In genomic region chr17:8060274-8060673, GRCh38 we compare ENCODE assay signal across 8 cellular contexts. TPM values are rescaled to one million over a fixed set of nuclear protein-coding genes. Genes with fewer than 3 reads are reported as not detected.
DNase-seq lines count a peak whose midpoint lies in the region; ATAC-seq and TF ChIP-seq lines count a peak whose summit lies in the region.

No MANE protein-coding gene starts in this region.

- H3K9me3 Mint-ChIP-seq in activated T-helper 2 cell treated with anti-CD3 and anti-CD28 coated beads, Interferon-gamma antibody, Interleukin-2, Interleukin-4, amounts not matched to agents 10 μg/mL and 5 μg/mL and 100 μg/mL, durations not matched to agents 14 hours and 24 hours and 36 hours, result no peaks in the 10 kb centered on the region
- H3K9me3 Mint-ChIP-seq in osteocyte (ENCODE audit: unreplicated experiment), result no peaks in the 10 kb centered on the region

- peak; percentile 79 for TF ChIP-seq CTCF in osteocyte (IDR thresholded peaks at IDR 0.05)

- peak; percentile 95 for DNase-seq in COLO829 (ENCODE audit: low spot score)
- DNase-seq in HT-29 (ENCODE audit: low spot score), result peak; percentile 86
- peak; percentile 93 for DNase-seq in OCI-M1 (lab: John Stamatoyannopoulos, UW)
- DNase-seq in activated T-helper 2 cell treated with anti-CD3 and anti-CD28 coated beads, Interferon-gamma antibody, Interleukin-2, Interleukin-4, amounts not matched to agents 10 μg/mL and 5 μg/mL and 100 μg/mL, durations not matched to agents 14 hours and 24 hours and 36 hours (ENCODE audit: low spot score), result peak; percentile 48
- DNase-seq in foreskin melanocyte, result peak; percentile 84
- DNase-seq in osteocyte (ENCODE audit: extremely low spot score, unreplicated experiment), result no peak

- ATAC-seq in GM21786 (IDR thresholded peaks at IDR 0.05; ENCODE audit: unreplicated experiment), result no peak
- ATAC-seq in HG03460 (IDR thresholded peaks at IDR 0.05; ENCODE audit: unreplicated experiment), result no peak

- peaks cover 27% of the 10 kb centered on the region for H3K4me1 Mint-ChIP-seq in activated T-helper 2 cell treated with anti-CD3 and anti-CD28 coated beads, Interferon-gamma antibody, Interleukin-2, Interleukin-4, amounts not matched to agents 10 μg/mL and 5 μg/mL and 100 μg/mL, durations not matched to agents 14 hours and 24 hours and 36 hours (ENCODE audit: low read depth)
- H3K4me1 Mint-ChIP-seq in osteocyte (ENCODE audit: unreplicated experiment), result peaks cover 17% of the 10 kb centered on the region

- intact Hi-C loops in activated T-helper 2 cell treated with anti-CD3 and anti-CD28 coated beads, Interferon-gamma antibody, Interleukin-2, Interleukin-4, amounts not matched to agents 10 μg/mL and 5 μg/mL and 100 μg/mL, durations not matched to agents 14 hours and 24 hours and 36 hours (cut with micrococcal nuclease), result loop anchor here (10.0 kb wide), 1 partner anchor 55 kb away; the partner anchor contains the start of gene ALOXE3

- H3K27ac Mint-ChIP-seq in activated T-helper 2 cell treated with anti-CD3 and anti-CD28 coated beads, Interferon-gamma antibody, Interleukin-2, Interleukin-4, amounts not matched to agents 10 μg/mL and 5 μg/mL and 100 μg/mL, durations not matched to agents 14 hours and 24 hours and 36 hours, result no peak overlapping the region
- no peak overlapping the region for H3K27ac Mint-ChIP-seq in osteocyte (ENCODE audit: unreplicated experiment)

- H3K27me3 Mint-ChIP-seq in activated T-helper 2 cell treated with anti-CD3 and anti-CD28 coated beads, Interferon-gamma antibody, Interleukin-2, Interleukin-4, amounts not matched to agents 10 μg/mL and 5 μg/mL and 100 μg/mL, durations not matched to agents 14 hours and 24 hours and 36 hours (ENCODE audit: low read depth), result peaks cover 61% of the 10 kb centered on the region
- H3K27me3 Mint-ChIP-seq in osteocyte (ENCODE audit: unreplicated experiment), result peaks cover 64% of the 10 kb centered on the region

- no peaks in the 10 kb centered on the region for H3K36me3 Mint-ChIP-seq in activated T-helper 2 cell treated with anti-CD3 and anti-CD28 coated beads, Interferon-gamma antibody, Interleukin-2, Interleukin-4, amounts not matched to agents 10 μg/mL and 5 μg/mL and 100 μg/mL, durations not matched to agents 14 hours and 24 hours and 36 hours (ENCODE audit: low read depth)
- no peaks in the 10 kb centered on the region for H3K36me3 Mint-ChIP-seq in osteocyte (ENCODE audit: unreplicated experiment)

- H3K4me3 Mint-ChIP-seq in activated T-helper 2 cell treated with anti-CD3 and anti-CD28 coated beads, Interferon-gamma antibody, Interleukin-2, Interleukin-4, amounts not matched to agents 10 μg/mL and 5 μg/mL and 100 μg/mL, durations not matched to agents 14 hours and 24 hours and 36 hours (ENCODE audit: low read depth), result no peak overlapping the region
- no peak overlapping the region for H3K4me3 Mint-ChIP-seq in osteocyte (ENCODE audit: unreplicated experiment)

RNA-seq across cellular contexts. Expression of gene ALOX15B, which starts 21.4 kb away (rescaled TPM):
- total RNA-seq in HT-29 (2014; rRNA removed; shearing (Covaris generic)), result not detected in 2 replicates
- not detected in 2 replicates for total RNA-seq in activated T-helper 2 cell treated with anti-CD3 and anti-CD28 coated beads, Interferon-gamma antibody, Interleukin-2, Interleukin-4, amounts not matched to agents 10 μg/mL and 5 μg/mL and 100 μg/mL, durations not matched to agents 14 hours and 24 hours and 36 hours
- total RNA-seq in osteocyte, result not detected in 2 replicates

RNA-seq across cellular contexts. Expression of gene ALOX12B, which starts 27.2 kb away (rescaled TPM):
- total RNA-seq in HT-29 (2014; rRNA removed; shearing (Covaris generic)), result 0.97 TPM in 1 of 2 replicates, not detected in the other
- total RNA-seq in activated T-helper 2 cell treated with anti-CD3 and anti-CD28 coated beads, Interferon-gamma antibody, Interleukin-2, Interleukin-4, amounts not matched to agents 10 μg/mL and 5 μg/mL and 100 μg/mL, durations not matched to agents 14 hours and 24 hours and 36 hours, result 0.87 and 1.4 TPM in 2 replicates
- not detected in 2 replicates for total RNA-seq in osteocyte

RNA-seq across cellular contexts. Expression of gene GUCY2D, which starts 57.9 kb away (rescaled TPM):
- total RNA-seq in HT-29 (2014; rRNA removed; shearing (Covaris generic)), result 0.03 TPM in 1 of 2 replicates, not detected in the other
- total RNA-seq in activated T-helper 2 cell treated with anti-CD3 and anti-CD28 coated beads, Interferon-gamma antibody, Interleukin-2, Interleukin-4, amounts not matched to agents 10 μg/mL and 5 μg/mL and 100 μg/mL, durations not matched to agents 14 hours and 24 hours and 36 hours, result not detected in 2 replicates
- total RNA-seq in osteocyte, result not detected in 2 replicates

RNA-seq across cellular contexts. Expression of gene ALOXE3, which starts 58.0 kb away (rescaled TPM):
- total RNA-seq in HT-29 (2014; rRNA removed; shearing (Covaris generic)), result not detected in 2 replicates
- not detected in 2 replicates for total RNA-seq in activated T-helper 2 cell treated with anti-CD3 and anti-CD28 coated beads, Interferon-gamma antibody, Interleukin-2, Interleukin-4, amounts not matched to agents 10 μg/mL and 5 μg/mL and 100 μg/mL, durations not matched to agents 14 hours and 24 hours and 36 hours
- not detected in 2 replicates for total RNA-seq in osteocyte
